ENCODE assay signal across 8 cellular contexts in the genomic region with DNA sequence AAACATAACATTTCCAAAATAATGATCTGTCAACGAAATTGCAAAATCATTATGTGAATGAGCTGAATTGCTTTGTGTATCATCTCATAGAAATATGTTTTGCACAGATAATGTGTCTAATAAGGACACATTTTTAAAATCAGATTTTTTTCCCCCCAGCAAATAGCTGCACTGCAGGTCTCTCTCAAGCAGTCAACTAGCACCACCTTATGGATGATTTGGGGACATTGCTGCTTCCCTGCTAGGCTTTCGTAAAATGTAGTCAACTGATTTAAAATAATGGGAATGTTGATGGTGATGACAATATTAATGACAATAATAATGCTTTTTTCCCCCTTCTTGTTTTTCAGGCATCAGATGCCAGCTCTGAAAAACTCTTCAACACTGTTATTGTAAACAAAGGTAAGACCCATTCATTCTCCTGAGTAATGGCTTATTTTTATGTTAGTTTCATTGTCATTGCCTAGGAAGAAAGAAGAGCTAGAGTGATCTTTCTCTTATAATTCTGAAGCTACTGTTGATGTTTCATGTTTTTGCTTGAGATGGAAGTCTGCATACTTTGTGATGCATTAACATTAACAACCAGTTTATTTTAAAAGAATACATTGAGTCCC.
DNase-seq lines count a peak whose midpoint lies in the region; ATAC-seq and TF ChIP-seq lines count a peak whose summit lies in the region.

No MANE protein-coding gene starts in this region.

- peaks cover 0 to 18% of the 10 kb centered on the region in 2 donors for H3K4me1 ChIP-seq in right atrium auricular region
- peaks cover 12 to 55% of the 10 kb centered on the region in 2 donors for H3K4me1 ChIP-seq in gastrocnemius medialis

- in situ Hi-C loops in gastrocnemius medialis (cut with MboI; ENCODE audit: low sequenced_read_pairs in 4 of 4), result loop anchor here in 1 of 4 donors (25.0 kb wide), 1 partner anchor 636 kb away; no protein-coding TSS in a partner anchor

- H3K9me3 ChIP-seq in right atrium auricular region (no peaks in the 10 kb centered on the region), gastrocnemius medialis (no peaks in the 10 kb centered on the region)

- H3K4me3 ChIP-seq in right atrium auricular region (no peak overlapping the region), gastrocnemius medialis (no peak overlapping the region)

- H3K27me3 ChIP-seq in right atrium auricular region (no peaks in the 10 kb centered on the region), gastrocnemius medialis (no peaks in the 10 kb centered on the region)

- no peak for DNase-seq in right atrium auricular region (ENCODE audit: low spot score)
- no peak for DNase-seq in left cardiac atrium
- peak; percentile 79 for DNase-seq in NCI-H1105 treated with DMSO at 0.1 percent for 48 hours (lab: John Stamatoyannopoulos, UW)
- peak; percentile 18 for DNase-seq in glomerular endothelial cell (ENCODE audit: extremely low read depth, low read depth, low spot score)
- peak in 1 of 2 donors; percentile 37 for DNase-seq in gastrocnemius medialis
- DNase-seq in ecto neural progenitor cell (ENCODE audit: low spot score), result no peak
- no peak for DNase-seq in D341Med (ENCODE audit: low spot score)

- ATAC-seq in left cardiac atrium (no peak), gastrocnemius medialis (no peak)

- TF ChIP-seq POLR2A in gastrocnemius medialis (IDR thresholded peaks at IDR 0.05), result no peak

- TF ChIP-seq CTCF in right atrium auricular region (IDR thresholded peaks at IDR 0.05), result peak; percentile 66 to 89
- peak; percentile 96 for TF ChIP-seq CTCF in VCaP (conservative IDR thresholded peaks at IDR 0.05)
- peak; percentile 68 to 91 (median 86) for TF ChIP-seq CTCF in gastrocnemius medialis (IDR thresholded peaks at IDR 0.05 in 4 of 5, conservative IDR thresholded peaks at IDR 0.05 in 1 of 5)

- H3K36me3 ChIP-seq in right atrium auricular region (no peaks in the 10 kb centered on the region), gastrocnemius medialis (no peaks in the 10 kb centered on the region)

- no peak overlapping the region for H3K27ac ChIP-seq in right atrium auricular region
- H3K27ac ChIP-seq in VCaP, result no peak overlapping the region
- H3K27ac ChIP-seq in gastrocnemius medialis, result peak overlapping the region in 2 of 4 donors; percentile 7 to 27

- intact Hi-C loops in left cardiac atrium (cut with DNase I), result loop anchor here (5.0 kb wide), 2 partner anchors 506 to 656 kb away; no protein-coding TSS in a partner anchor
- intact Hi-C loops in gastrocnemius medialis (cut with DNase I; ENCODE audit: low total_unique reads), result loop anchor here (5.0 to 10.0 kb wide), 4 partner anchors 116 to 656 kb away; no protein-coding TSS in a partner anchor

Comparison
In these comparisons a context has a peak if more than half of its experiments do, and no peak if none do; other contexts are left out.
1. DNase-seq: peak in NCI-H1105 treated with DMSO at 0.1 percent for 48 hours (single experiment) and glomerular endothelial cell (single experiment); none in right atrium auricular region (single experiment), left cardiac atrium (single experiment), ecto neural progenitor cell (single experiment) and D341Med (single experiment).
2. Peak in every context shown above with its lines, with median percentiles within 50 percentile points of each other: CTCF ChIP-seq.